In genomic region chr11:18197738-18198137, GRCh38 we compare ENCODE assay signal across 14 cellular contexts. TPM values are rescaled to one million over a fixed set of nuclear protein-coding genes. Genes with fewer than 3 reads are reported as not detected.
"Had no signal": no experiment of that assay in that cellular context is flagged by ENCODE, and none has a peak within 500 bp of the region (broad histone marks: within the 10 kb centered on the region; RNA-seq: fewer than 3 reads in every experiment).

No MANE protein-coding gene starts in this region.

RNA-seq across cellular contexts. Expression of gene MRGPRX4, which starts 25.1 kb away (rescaled TPM):
- total RNA-seq: activated B cell treated with CpG ODN at 0.5 μM for 24 hours; activated CD4-positive, alpha-beta memory T cell treated with anti-CD3 and anti-CD28 coated beads for 36 hours; activated CD4-positive, alpha-beta memory T cell treated with anti-CD3 and anti-CD28 coated beads, Interleukin-2, amount 10 ng/mL, durations not matched to agents 7 days and 5 days; activated CD4-positive, alpha-beta T cell treated with anti-CD3 and anti-CD28 coated beads for 36 hours; activated CD4-positive, alpha-beta T cell treated with anti-CD3 and anti-CD28 coated beads, Interleukin-2, amount 10 ng/mL, durations not matched to agents 24 days and 14 days; activated CD4-positive, alpha-beta T cell treated with anti-CD3 and anti-CD28 coated beads, Interleukin-2, amount 10 ng/mL, durations not matched to agents 7 days and 5 days; activated CD8-positive, alpha-beta memory T cell treated with anti-CD3 and anti-CD28 coated beads for 36 hours; activated CD8-positive, alpha-beta memory T cell treated with anti-CD3 and anti-CD28 coated beads, Interleukin-2, amount 10 ng/mL, durations not matched to agents 7 days and 5 days; activated CD8-positive, alpha-beta T cell treated with anti-CD3 and anti-CD28 coated beads for 36 hours; activated CD8-positive, alpha-beta T cell treated with anti-CD3 and anti-CD28 coated beads, Interleukin-2, amount 10 ng/mL, durations not matched to agents 7 days and 5 days; T-helper 1 cell treated with Interleukin-12 subunit alpha and Interleukin-12 subunit beta and Interleukin-4 antibody, amounts not matched to agents 30 ng/mL and 1 ng/mL, for 36 hours; T-helper 17 cell; T-helper 2 cell treated with Interferon-gamma antibody and Interleukin-4, amounts not matched to agents 100 ng/mL and 5 ng/mL, for 36 hours; WTC11 had no signal

RNA-seq across cellular contexts. Expression of gene SAA4, which starts 38.9 kb away (rescaled TPM):
- total RNA-seq: activated B cell treated with CpG ODN at 0.5 μM for 24 hours; activated CD4-positive, alpha-beta memory T cell treated with anti-CD3 and anti-CD28 coated beads for 36 hours; activated CD4-positive, alpha-beta memory T cell treated with anti-CD3 and anti-CD28 coated beads, Interleukin-2, amount 10 ng/mL, durations not matched to agents 7 days and 5 days; activated CD4-positive, alpha-beta T cell treated with anti-CD3 and anti-CD28 coated beads for 36 hours; activated CD4-positive, alpha-beta T cell treated with anti-CD3 and anti-CD28 coated beads, Interleukin-2, amount 10 ng/mL, durations not matched to agents 24 days and 14 days; activated CD4-positive, alpha-beta T cell treated with anti-CD3 and anti-CD28 coated beads, Interleukin-2, amount 10 ng/mL, durations not matched to agents 7 days and 5 days; activated CD8-positive, alpha-beta memory T cell treated with anti-CD3 and anti-CD28 coated beads for 36 hours; activated CD8-positive, alpha-beta memory T cell treated with anti-CD3 and anti-CD28 coated beads, Interleukin-2, amount 10 ng/mL, durations not matched to agents 7 days and 5 days; activated CD8-positive, alpha-beta T cell treated with anti-CD3 and anti-CD28 coated beads for 36 hours; activated CD8-positive, alpha-beta T cell treated with anti-CD3 and anti-CD28 coated beads, Interleukin-2, amount 10 ng/mL, durations not matched to agents 7 days and 5 days; T-helper 1 cell treated with Interleukin-12 subunit alpha and Interleukin-12 subunit beta and Interleukin-4 antibody, amounts not matched to agents 30 ng/mL and 1 ng/mL, for 36 hours; T-helper 17 cell; T-helper 2 cell treated with Interferon-gamma antibody and Interleukin-4, amounts not matched to agents 100 ng/mL and 5 ng/mL, for 36 hours had no signal

RNA-seq across cellular contexts. Expression of gene SAA2, which starts 50.7 kb away (rescaled TPM):
- total RNA-seq: activated CD4-positive, alpha-beta memory T cell treated with anti-CD3 and anti-CD28 coated beads for 36 hours; activated CD4-positive, alpha-beta T cell treated with anti-CD3 and anti-CD28 coated beads for 36 hours; activated CD4-positive, alpha-beta T cell treated with anti-CD3 and anti-CD28 coated beads, Interleukin-2, amount 10 ng/mL, durations not matched to agents 24 days and 14 days; activated CD8-positive, alpha-beta memory T cell treated with anti-CD3 and anti-CD28 coated beads for 36 hours; activated CD8-positive, alpha-beta memory T cell treated with anti-CD3 and anti-CD28 coated beads, Interleukin-2, amount 10 ng/mL, durations not matched to agents 7 days and 5 days; activated CD8-positive, alpha-beta T cell treated with anti-CD3 and anti-CD28 coated beads for 36 hours; activated CD8-positive, alpha-beta T cell treated with anti-CD3 and anti-CD28 coated beads, Interleukin-2, amount 10 ng/mL, durations not matched to agents 7 days and 5 days; T-helper 1 cell treated with Interleukin-12 subunit alpha and Interleukin-12 subunit beta and Interleukin-4 antibody, amounts not matched to agents 30 ng/mL and 1 ng/mL, for 36 hours; T-helper 17 cell; T-helper 2 cell treated with Interferon-gamma antibody and Interleukin-4, amounts not matched to agents 100 ng/mL and 5 ng/mL, for 36 hours had no signal
